In genomic region chr11:74948898-74949747, GRCh38 we compare ENCODE assay signal across 8 cellular contexts. TPM values are rescaled to one million over a fixed set of nuclear protein-coding genes. Genes with fewer than 3 reads are reported as not detected.
DNase-seq lines count a peak whose midpoint lies in the region; ATAC-seq and TF ChIP-seq lines count a peak whose summit lies in the region.

Gene SPCS2, plus strand, starts transcription at chr11:74949266. Its CDS starts 20 bp downstream, at chr11:74949286.
Gene XRRA1, minus strand, starts transcription at chr11:74949091. Its CDS starts 8,213 bp downstream, at chr11:74940878.

- peaks cover 69% of the 10 kb centered on the region for H3K79me2 ChIP-seq in DND-41 (ENCODE audit: insufficient read depth, low read length)
- peaks cover 63% of the 10 kb centered on the region for H3K79me2 ChIP-seq in GM23248 (ENCODE audit: insufficient read depth)
- H3K79me2 ChIP-seq in fibroblast of lung (ENCODE audit: control insufficient read depth, insufficient read depth, low read length) = peaks cover 54% of the 10 kb centered on the region

- TF ChIP-seq CTCF in DND-41 (IDR thresholded peaks at IDR 0.05; ENCODE audit: borderline replicate concordance, extremely low read depth, low read length, poor library complexity, severe bottlenecking) = no peak
- TF ChIP-seq CTCF in fibroblast of lung (conservative IDR thresholded peaks at IDR 0.05 in 1 of 2, IDR thresholded peaks at IDR 0.05 in 1 of 2; ENCODE audit: low read depth in 1 of 2, low read length in 2 of 2) = no peak

- no peaks in the 10 kb centered on the region for H3K9me2 ChIP-seq in GM23248 (ENCODE audit: insufficient read depth)

- H3K27me3 ChIP-seq in DND-41 (ENCODE audit: insufficient read depth, low read length, poor library complexity) (no peaks in the 10 kb centered on the region), GM23248 (replicated peaks; ENCODE audit: insufficient read depth) (no peaks in the 10 kb centered on the region), fibroblast of lung (ENCODE audit: control insufficient read depth, insufficient read depth, low read length) (no peaks in the 10 kb centered on the region)
- H3K27me3 ChIP-seq in naive thymus-derived CD4-positive, alpha-beta T cell (ENCODE audit: control insufficient read depth in 2 of 2, insufficient read depth in 2 of 2, low read length in 2 of 2) = no peaks in the 10 kb centered on the region

- CTCF ChIA-PET in naive thymus-derived CD4-positive, alpha-beta T cell (lab: Charles Lee) = interaction anchor here (0.7 to 0.9 kb wide), 2 partner anchors 76 to 192 kb away, joined by 3 read pairs; no protein-coding TSS in a partner anchor

- H3K4me3 ChIP-seq in DND-41 (ENCODE audit: low read depth in 1 of 2, low read length in 2 of 2) (peak within 1 kb of the TSS; percentile 89 to 97), GM23248 (peak within 1 kb of the TSS; percentile 97), fibroblast of lung (replicated peaks in 1 of 4; ENCODE audit: control extremely low read depth in 1 of 4, insufficient read depth in 1 of 4, low read depth in 3 of 4, low read length in 4 of 4) (peak within 1 kb of the TSS; percentile 97 to 99 (median 98))
- peak within 1 kb of the TSS; percentile 99 for H3K4me3 ChIP-seq in naive thymus-derived CD4-positive, alpha-beta T cell (ENCODE audit: low read length)

- H3K27ac ChIP-seq in DND-41 (ENCODE audit: low read length) (peak within 1 kb of the TSS; percentile 92), GM23248 (peak within 1 kb of the TSS; percentile 71), fibroblast of lung (ENCODE audit: insufficient read depth, low read length) (peak within 1 kb of the TSS; percentile 95)
- H3K27ac ChIP-seq in naive thymus-derived CD4-positive, alpha-beta T cell (ENCODE audit: low read depth, low read length) = peak within 1 kb of the TSS; percentile 78

- H3K9me3 Mint-ChIP-seq in activated T-helper 17 cell treated with anti-CD3 and anti-CD28 coated beads, Interleukin-2, amount 50 U/mL, for 72 hours = no peaks in the 10 kb centered on the region
- H3K9me3 Mint-ChIP-seq in naive thymus-derived CD4-positive, alpha-beta T cell = peaks cover 0 to 1% (median 0%) of the 10 kb centered on the region in 11 donors
- H3K9me3 Mint-ChIP-seq in stimulated activated naive B cell treated with anti-CD40 and anti-IgM and Interleukin-4, amounts not matched to agents 10 μg/mL and 1 μg/mL and 100 μg/mL, for 72 hours = no peaks in the 10 kb centered on the region

- H3K9me3 ChIP-seq in DND-41 (ENCODE audit: insufficient read depth, low read length, severe bottlenecking) (no peaks in the 10 kb centered on the region), GM23248 (ENCODE audit: low read depth) (no peaks in the 10 kb centered on the region), fibroblast of lung (ENCODE audit: control insufficient read depth, insufficient read depth, low read depth, low read length) (no peaks in the 10 kb centered on the region)
- H3K9me3 ChIP-seq in naive thymus-derived CD4-positive, alpha-beta T cell (ENCODE audit: control insufficient read depth in 2 of 3, low read length in 3 of 3) = no peaks in the 10 kb centered on the region

- H3K4me3 Mint-ChIP-seq in activated T-helper 17 cell treated with anti-CD3 and anti-CD28 coated beads, Interleukin-2, amount 50 U/mL, for 72 hours = peak within 1 kb of the TSS; percentile 92
- H3K4me3 Mint-ChIP-seq in naive thymus-derived CD4-positive, alpha-beta T cell = peak within 1 kb of the TSS; percentile 95 to 99 (median 96)
- H3K4me3 Mint-ChIP-seq in stimulated activated naive B cell treated with anti-CD40 and anti-IgM and Interleukin-4, amounts not matched to agents 10 μg/mL and 1 μg/mL and 100 μg/mL, for 72 hours = peak within 1 kb of the TSS; percentile 90 to 97

- no peaks in the 10 kb centered on the region for H3K27me3 Mint-ChIP-seq in activated T-helper 17 cell treated with anti-CD3 and anti-CD28 coated beads, Interleukin-2, amount 50 U/mL, for 72 hours
- no peaks in the 10 kb centered on the region for H3K27me3 Mint-ChIP-seq in naive thymus-derived CD4-positive, alpha-beta T cell
- H3K27me3 Mint-ChIP-seq in stimulated activated naive B cell treated with anti-CD40 and anti-IgM and Interleukin-4, amounts not matched to agents 10 μg/mL and 1 μg/mL and 100 μg/mL, for 72 hours = no peaks in the 10 kb centered on the region

- peaks cover 65% of the 10 kb centered on the region for H3K36me3 Mint-ChIP-seq in activated T-helper 17 cell treated with anti-CD3 and anti-CD28 coated beads, Interleukin-2, amount 50 U/mL, for 72 hours (ENCODE audit: low read depth)
- H3K36me3 Mint-ChIP-seq in naive thymus-derived CD4-positive, alpha-beta T cell = peaks cover 0 to 31% (median 7%) of the 10 kb centered on the region in 5 donors
- H3K36me3 Mint-ChIP-seq in stimulated activated naive B cell treated with anti-CD40 and anti-IgM and Interleukin-4, amounts not matched to agents 10 μg/mL and 1 μg/mL and 100 μg/mL, for 72 hours = peaks cover 28% of the 10 kb centered on the region in 2 donors

- POLR2A ChIA-PET in naive thymus-derived CD4-positive, alpha-beta T cell (lab: Charles Lee) = interaction anchor here (0.7 to 1.5 kb wide), 4 partner anchors 13 to 74 kb away, joined by 3 to 9 read pairs (median 4); partner anchors contain the start of gene NEU3

- H3K4me1 ChIP-seq in DND-41 (ENCODE audit: insufficient read depth, low read length) (peaks cover 41% of the 10 kb centered on the region), GM23248 (ENCODE audit: insufficient read depth) (peaks cover 26% of the 10 kb centered on the region), fibroblast of lung (ENCODE audit: control insufficient read depth, extremely low read depth, insufficient read depth, low read length) (peaks cover 6% of the 10 kb centered on the region)
- H3K4me1 ChIP-seq in naive thymus-derived CD4-positive, alpha-beta T cell (ENCODE audit: control insufficient read depth in 2 of 2, insufficient read depth in 2 of 2, low read length in 2 of 2) = peaks cover 16 to 21% of the 10 kb centered on the region in 2 donors

- peak within 1 kb of the TSS; percentile 92 for H3K9ac ChIP-seq in DND-41 (ENCODE audit: low read depth, low read length)
- peak within 1 kb of the TSS; percentile 93 for H3K9ac ChIP-seq in GM23248
- H3K9ac ChIP-seq in fibroblast of lung (ENCODE audit: insufficient read depth, low read length) = peak within 1 kb of the TSS; percentile 94

- peaks cover 28% of the 10 kb centered on the region for H3K36me3 ChIP-seq in DND-41 (ENCODE audit: insufficient read depth, low read length)
- no peaks in the 10 kb centered on the region for H3K36me3 ChIP-seq in GM23248 (ENCODE audit: low read depth)
- H3K36me3 ChIP-seq in fibroblast of lung (ENCODE audit: control insufficient read depth, insufficient read depth, low read length) = peaks cover 1% of the 10 kb centered on the region
- peaks cover 0 to 13% (median 4%) of the 10 kb centered on the region in 3 experiments for H3K36me3 ChIP-seq in naive thymus-derived CD4-positive, alpha-beta T cell (ENCODE audit: control insufficient read depth in 2 of 3, insufficient read depth in 3 of 3, low read length in 3 of 3)

- intact Hi-C loops in naive thymus-derived CD4-positive, alpha-beta T cell (cut with micrococcal nuclease) = loop anchor here (1.0 to 10.0 kb wide), 18 partner anchors 20 to 1807 kb away; partner anchors contain the start of genes NEU3 (in 2 of the 2), POLD3 (in 2 of the 2), RNF169 (in 2 of the 2) and RPS3 (in 2 of the 2)

- H2AFZ ChIP-seq in DND-41 (ENCODE audit: low read depth, low read length) (peak within 1 kb of the TSS; percentile 93), GM23248 (peak within 1 kb of the TSS; percentile 98), fibroblast of lung (ENCODE audit: low read length) (peak within 1 kb of the TSS; percentile 97)

- H4K20me1 ChIP-seq in DND-41 (ENCODE audit: insufficient read depth, low read length) = peaks cover 17% of the 10 kb centered on the region
- H4K20me1 ChIP-seq in GM23248 (ENCODE audit: insufficient read depth) = no peaks in the 10 kb centered on the region
- H4K20me1 ChIP-seq in fibroblast of lung (ENCODE audit: control insufficient read depth, extremely low read depth, insufficient read depth, low read length) = no peaks in the 10 kb centered on the region

- peak; percentile 98 for ATAC-seq in DND-41 (ENCODE audit: insufficient read depth, low read depth)
- peak; percentile 99 for ATAC-seq in activated T-helper 17 cell treated with anti-CD3 and anti-CD28 coated beads, Interleukin-2, amount 50 U/mL, for 72 hours (replicated peaks)
- ATAC-seq in naive thymus-derived CD4-positive, alpha-beta T cell = peak; percentile 99
- ATAC-seq in stimulated activated naive B cell treated with anti-CD40 and anti-IgM and Interleukin-4, amounts not matched to agents 10 μg/mL and 1 μg/mL and 100 μg/mL, for 72 hours (replicated peaks) = peak; percentile 97 to 98

- peak within 1 kb of the TSS; percentile 98 for H3K27ac Mint-ChIP-seq in activated T-helper 17 cell treated with anti-CD3 and anti-CD28 coated beads, Interleukin-2, amount 50 U/mL, for 72 hours
- peak within 1 kb of the TSS; percentile 85 to 99 (median 96) for H3K27ac Mint-ChIP-seq in naive thymus-derived CD4-positive, alpha-beta T cell
- H3K27ac Mint-ChIP-seq in stimulated activated naive B cell treated with anti-CD40 and anti-IgM and Interleukin-4, amounts not matched to agents 10 μg/mL and 1 μg/mL and 100 μg/mL, for 72 hours = peak within 1 kb of the TSS; percentile 98

- in situ Hi-C loops in GM23248 (cut with MboI) = no loop called here

- DNase-seq in DND-41 = peak; percentile 99
- peak; percentile 100 for DNase-seq in GM23248
- DNase-seq in Kasumi-1 (lab: John Stamatoyannopoulos, UW) = peak; percentile 99
- DNase-seq in RPMI7951 (ENCODE audit: low read depth) = peak; percentile 98
- peak; percentile 98 to 99 for DNase-seq in fibroblast of lung (ENCODE audit: low read depth in 2 of 2)
- DNase-seq in naive thymus-derived CD4-positive, alpha-beta T cell = peak; percentile 87 to 98 (median 97)
- DNase-seq in stimulated activated naive B cell treated with anti-CD40 and anti-IgM and Interleukin-4, amounts not matched to agents 10 μg/mL and 1 μg/mL and 100 μg/mL, for 72 hours = peak; percentile 97

- H3K4me2 ChIP-seq in DND-41 (ENCODE audit: insufficient read depth, low read length) (peak within 1 kb of the TSS; percentile 84), GM23248 (ENCODE audit: unreplicated experiment) (peak within 1 kb of the TSS; percentile 97), fibroblast of lung (ENCODE audit: extremely low read depth, insufficient read depth, low read length) (peak within 1 kb of the TSS; percentile 92)

- WGBS in GM23248 (ENCODE audit: low coverage in 1 of 2, low lambda C conversion rate in 2 of 2, missing lambda C conversion rate in 2 of 2), 2 experiments = 1% methylated on average over 61 of the region's 66 CpGs

- peaks cover 33% of the 10 kb centered on the region for H3K4me1 Mint-ChIP-seq in activated T-helper 17 cell treated with anti-CD3 and anti-CD28 coated beads, Interleukin-2, amount 50 U/mL, for 72 hours
- peaks cover 30 to 86% (median 55%) of the 10 kb centered on the region in 7 donors for H3K4me1 Mint-ChIP-seq in naive thymus-derived CD4-positive, alpha-beta T cell
- H3K4me1 Mint-ChIP-seq in stimulated activated naive B cell treated with anti-CD40 and anti-IgM and Interleukin-4, amounts not matched to agents 10 μg/mL and 1 μg/mL and 100 μg/mL, for 72 hours = peaks cover 28 to 65% of the 10 kb centered on the region in 2 donors

- peaks cover 15% of the 10 kb centered on the region for H3F3A ChIP-seq in GM23248 (ENCODE audit: insufficient read depth)

RNA-seq across cellular contexts. Expression of gene SPCS2, which starts in this region (rescaled TPM):
- total RNA-seq in GM23248 (2014; rRNA removed; shearing (Covaris generic)) = 51.1 and 316 TPM in 2 replicates
- 335 and 370 TPM in 2 replicates for polyA plus RNA-seq in GM23248 (2016; fragmentation: Nextera tagmentation; extraction: Ambion mirVana)
- 32.6 and 34.7 TPM in 2 replicates for total RNA-seq in RPMI7951 (2014; rRNA removed; shearing (Covaris generic))
- 100 to 1,000 TPM; 143 to 195 TPM for total RNA-seq in activated T-helper 17 cell treated with anti-CD3 and anti-CD28 coated beads, Interleukin-2, amount 50 U/mL, for 72 hours
- total RNA-seq in fibroblast of lung = 9.2 and 11.7 TPM in 2 replicates
- polyA plus RNA-seq in fibroblast of lung = 87.4 and 97.9 TPM in 2 replicates
- 131 and 161 TPM in 2 replicates for polyA plus RNA-seq in fibroblast of lung (2012)
- 45.6 and 67.0 TPM in 2 replicates for polyA minus RNA-seq in fibroblast of lung (ENCODE audit: low replicate concordance)
- total RNA-seq in naive thymus-derived CD4-positive, alpha-beta T cell = 100 to 1,000 TPM in 2 of 5 experiments, 10 to 100 TPM in 3; 53.9 to 211 (median 87.5) TPM
- polyA plus RNA-seq in naive thymus-derived CD4-positive, alpha-beta T cell = 100 to 1,000 TPM; 119 to 180 TPM

RNA-seq across cellular contexts. Expression of gene XRRA1, which starts in this region (rescaled TPM):
- 1.4 and 3.2 TPM in 2 replicates for total RNA-seq in GM23248 (2014; rRNA removed; shearing (Covaris generic))
- 7.0 and 7.3 TPM in 2 replicates for polyA plus RNA-seq in GM23248 (2016; fragmentation: Nextera tagmentation; extraction: Ambion mirVana)
- 14.3 and 14.9 TPM in 2 replicates for total RNA-seq in RPMI7951 (2014; rRNA removed; shearing (Covaris generic))
- 10 to 100 TPM; 30.1 to 41.0 TPM for total RNA-seq in activated T-helper 17 cell treated with anti-CD3 and anti-CD28 coated beads, Interleukin-2, amount 50 U/mL, for 72 hours
- total RNA-seq in fibroblast of lung = 8.6 and 16.4 TPM in 2 replicates
- polyA plus RNA-seq in fibroblast of lung = 5.0 and 5.5 TPM in 2 replicates
- polyA plus RNA-seq in fibroblast of lung (2012) = 4.2 and 5.4 TPM in 2 replicates
- 14.8 and 31.2 TPM in 2 replicates for polyA minus RNA-seq in fibroblast of lung (ENCODE audit: low replicate concordance)
- total RNA-seq in naive thymus-derived CD4-positive, alpha-beta T cell = 10 to 100 TPM; 11.3 to 20.8 (median 20.3) TPM
- 10 to 100 TPM; 11.7 to 17.8 TPM for polyA plus RNA-seq in naive thymus-derived CD4-positive, alpha-beta T cell

Comparison
In these comparisons a context has a peak if more than half of its experiments do, and no peak if none do; other contexts are left out.
1. Peak in every context shown above with its lines: DNase-seq, ATAC-seq, H3K4me3 ChIP-seq and H3K27ac ChIP-seq.